In genomic region chr2:502831-503230, GRCh38 we compare ENCODE assay signal across 33 cellular contexts.
"Had no signal": no experiment of that assay in that cellular context is flagged by ENCODE, and none has a peak within 500 bp of the region (broad histone marks: within the 10 kb centered on the region; RNA-seq: fewer than 3 reads in every experiment).

No MANE protein-coding gene starts in this region.

- H3K36me3 Mint-ChIP-seq: activated CD4-positive, alpha-beta memory T cell treated with anti-CD3 and anti-CD28 coated beads for 36 hours; activated naive CD4-positive, alpha-beta T cell treated with anti-CD3 and anti-CD28 coated beads, Interleukin-2, amount 50 U/mL, for 72 hours; activated naive CD8-positive, alpha-beta T cell treated with anti-CD3 and anti-CD28 coated beads, Interleukin-2, amount 10 ng/mL, durations not matched to agents 7 days and 5 days; T-cell had no signal

- H3K27me3 ChIP-seq: adrenal gland, body of pancreas, brain microvascular endothelial cell, breast epithelium had no signal

- H3K4me3 Mint-ChIP-seq: activated B cell treated with CpG ODN at 0.5 μM for 24 hours; activated CD4-positive, alpha-beta memory T cell treated with anti-CD3 and anti-CD28 coated beads for 36 hours; activated CD4-positive, alpha-beta T cell treated with anti-CD3 and anti-CD28 coated beads, Interleukin-2, amount 10 ng/mL, durations not matched to agents 24 days and 14 days; activated CD8-positive, alpha-beta T cell treated with anti-CD3 and anti-CD28 coated beads for 36 hours; activated naive CD4-positive, alpha-beta T cell treated with anti-CD3 and anti-CD28 coated beads for 36 hours; activated naive CD8-positive, alpha-beta T cell treated with anti-CD3 and anti-CD28 coated beads, Interleukin-2, amount 10 ng/mL, durations not matched to agents 7 days and 5 days; activated T-cell treated with anti-CD3 and anti-CD28 coated beads, Interleukin-2, amount 50 U/mL, for 4 hours; activated T-cell treated with anti-CD3 and anti-CD28 coated beads, Interleukin-2, amount 50 U/mL, for 72 hours; activated T-helper 1 cell treated with anti-CD3 and anti-CD28 coated beads, Interleukin-12 subunit alpha, Interleukin-12 subunit beta, Interleukin-2, Interleukin-4 antibody, amounts not matched to agents 30 ng/mL and 10 ng/mL and 1 ng/mL, durations not matched to agents 14 hours and 24 hours and 36 hours; activated T-helper 17 cell treated with anti-CD3 and anti-CD28 coated beads, Interleukin-2, amount 50 U/mL, for 72 hours; T-cell; T-helper 2 cell treated with Interferon-gamma antibody and Interleukin-4, amounts not matched to agents 5 μg/mL and 100 μg/mL, for 36 hours had no signal

- H3K4me3 ChIP-seq: adrenal gland, body of pancreas, breast epithelium had no signal

- ATAC-seq: activated CD8-positive, alpha-beta T cell treated with anti-CD3 and anti-CD28 coated beads for 36 hours; activated naive CD4-positive, alpha-beta T cell treated with anti-CD3 and anti-CD28 coated beads, Interleukin-2, amount 50 U/mL, for 72 hours; activated T-cell treated with anti-CD3 and anti-CD28 coated beads, Interleukin-2, amount 50 U/mL, for 4 hours; activated T-cell treated with anti-CD3 and anti-CD28 coated beads, Interleukin-2, amount 50 U/mL, for 72 hours; activated T-helper 17 cell treated with anti-CD3 and anti-CD28 coated beads, Interleukin-2, amount 50 U/mL, for 72 hours; body of pancreas; T-cell had no signal

- H3K27ac Mint-ChIP-seq: activated B cell treated with CpG ODN at 0.5 μM for 24 hours; activated CD4-positive, alpha-beta memory T cell treated with anti-CD3 and anti-CD28 coated beads for 36 hours; activated CD4-positive, alpha-beta T cell treated with anti-CD3 and anti-CD28 coated beads, Interleukin-2, amount 10 ng/mL, durations not matched to agents 24 days and 14 days; activated CD8-positive, alpha-beta T cell treated with anti-CD3 and anti-CD28 coated beads for 36 hours; activated naive CD4-positive, alpha-beta T cell treated with anti-CD3 and anti-CD28 coated beads for 36 hours; activated naive CD4-positive, alpha-beta T cell treated with anti-CD3 and anti-CD28 coated beads, Interleukin-2, amount 50 U/mL, for 72 hours; activated naive CD8-positive, alpha-beta T cell treated with anti-CD3 and anti-CD28 coated beads, Interleukin-2, amount 10 ng/mL, durations not matched to agents 7 days and 5 days; activated T-cell treated with anti-CD3 and anti-CD28 coated beads, Interleukin-2, amount 50 U/mL, for 72 hours; activated T-helper 1 cell treated with anti-CD3 and anti-CD28 coated beads, Interleukin-12 subunit alpha, Interleukin-12 subunit beta, Interleukin-2, Interleukin-4 antibody, amounts not matched to agents 30 ng/mL and 10 ng/mL and 1 ng/mL, durations not matched to agents 14 hours and 24 hours and 36 hours; activated T-helper 17 cell treated with anti-CD3 and anti-CD28 coated beads, Interleukin-2, amount 50 U/mL, for 72 hours; T-cell; T-helper 2 cell treated with Interferon-gamma antibody and Interleukin-4, amounts not matched to agents 5 μg/mL and 100 μg/mL, for 36 hours had no signal

- H3K9me3 ChIP-seq: adrenal gland, body of pancreas, breast epithelium had no signal

- H3K36me3 ChIP-seq: adrenal gland, brain microvascular endothelial cell, breast epithelium had no signal

- H3K4me1 Mint-ChIP-seq: activated B cell treated with CpG ODN at 0.5 μM for 24 hours; activated CD4-positive, alpha-beta T cell treated with anti-CD3 and anti-CD28 coated beads, Interleukin-2, amount 10 ng/mL, durations not matched to agents 24 days and 14 days; activated naive CD8-positive, alpha-beta T cell treated with anti-CD3 and anti-CD28 coated beads, Interleukin-2, amount 10 ng/mL, durations not matched to agents 7 days and 5 days; activated T-helper 17 cell treated with anti-CD3 and anti-CD28 coated beads, Interleukin-2, amount 50 U/mL, for 72 hours; T-cell had no signal

- H3K27ac ChIP-seq: adrenal gland, body of pancreas, brain microvascular endothelial cell, breast epithelium, VCaP had no signal

- DNase-seq: activated B cell treated with CpG ODN at 0.5 μM for 24 hours; activated CD4-positive, alpha-beta memory T cell treated with anti-CD3 and anti-CD28 coated beads for 36 hours; activated CD4-positive, alpha-beta T cell treated with anti-CD3 and anti-CD28 coated beads for 4 hours; activated CD4-positive, alpha-beta T cell treated with anti-CD3 and anti-CD28 coated beads, Interleukin-2, amount 10 ng/mL, durations not matched to agents 24 days and 14 days; activated CD4-positive, alpha-beta T cell treated with anti-CD3 and anti-CD28 coated beads, Interleukin-2, amount 50 U/mL, for 1 hour; activated CD4-positive, alpha-beta T cell treated with anti-CD3 and anti-CD28 coated beads, Interleukin-2, amount 50 U/mL, for 4 hours; activated CD4-positive, CD25-positive, alpha-beta regulatory T cell treated with anti-CD3 and anti-CD28 coated beads, Interleukin-2, amount 50 U/mL, for 72 hours; activated CD8-positive, alpha-beta memory T cell treated with anti-CD3 and anti-CD28 coated beads, Interleukin-2, amount 50 U/mL, for 4 hours; activated CD8-positive, alpha-beta T cell treated with anti-CD3 and anti-CD28 coated beads for 36 hours; activated effector memory CD4-positive, alpha-beta T cell treated with anti-CD3 and anti-CD28 coated beads, Interleukin-2, amount 50 U/mL, for 16 hours; activated gamma-delta T cell treated with Interleukin-2 at 50 U/mL for 16 hours; activated naive CD4-positive, alpha-beta T cell; activated naive CD4-positive, alpha-beta T cell treated with anti-CD3 and anti-CD28 coated beads for 36 hours; activated naive CD4-positive, alpha-beta T cell treated with anti-CD3 and anti-CD28 coated beads, Interleukin-2, amount 50 U/mL, for 16 hours; activated naive CD8-positive, alpha-beta T cell treated with anti-CD3 and anti-CD28 coated beads, Interleukin-2, amount 10 ng/mL, durations not matched to agents 7 days and 5 days; activated T-cell treated with anti-CD3 and anti-CD28 coated beads for 4 hours; activated T-cell treated with anti-CD3 and anti-CD28 coated beads, Interleukin-2, amount 50 U/mL, for 1 hour; activated T-cell treated with anti-CD3 and anti-CD28 coated beads, Interleukin-2, amount 50 U/mL, for 4 hours; activated T-cell treated with anti-CD3 and anti-CD28 coated beads, Interleukin-2, amount 50 U/mL, for 72 hours; adrenal gland; amniotic stem cell; body of pancreas; brain microvascular endothelial cell; central memory CD4-positive, alpha-beta T cell; T-cell; T-helper 2 cell; T-helper 9 cell had no signal

- H3K4me1 ChIP-seq: adrenal gland, body of pancreas, breast epithelium had no signal

- H3K9me3 Mint-ChIP-seq: activated B cell treated with CpG ODN at 0.5 μM for 24 hours; activated CD4-positive, alpha-beta memory T cell treated with anti-CD3 and anti-CD28 coated beads for 36 hours; activated CD4-positive, alpha-beta T cell treated with anti-CD3 and anti-CD28 coated beads, Interleukin-2, amount 10 ng/mL, durations not matched to agents 24 days and 14 days; activated CD8-positive, alpha-beta T cell treated with anti-CD3 and anti-CD28 coated beads for 36 hours; activated naive CD4-positive, alpha-beta T cell treated with anti-CD3 and anti-CD28 coated beads for 36 hours; activated naive CD4-positive, alpha-beta T cell treated with anti-CD3 and anti-CD28 coated beads, Interleukin-2, amount 50 U/mL, for 72 hours; activated naive CD8-positive, alpha-beta T cell treated with anti-CD3 and anti-CD28 coated beads, Interleukin-2, amount 10 ng/mL, durations not matched to agents 7 days and 5 days; activated T-cell treated with anti-CD3 and anti-CD28 coated beads, Interleukin-2, amount 50 U/mL, for 4 hours; activated T-cell treated with anti-CD3 and anti-CD28 coated beads, Interleukin-2, amount 50 U/mL, for 72 hours; activated T-helper 1 cell treated with anti-CD3 and anti-CD28 coated beads, Interleukin-12 subunit alpha, Interleukin-12 subunit beta, Interleukin-2, Interleukin-4 antibody, amounts not matched to agents 30 ng/mL and 10 ng/mL and 1 ng/mL, durations not matched to agents 14 hours and 24 hours and 36 hours; activated T-helper 17 cell treated with anti-CD3 and anti-CD28 coated beads, Interleukin-2, amount 50 U/mL, for 72 hours; T-cell; T-helper 2 cell treated with Interferon-gamma antibody and Interleukin-4, amounts not matched to agents 5 μg/mL and 100 μg/mL, for 36 hours had no signal
